ENCODE assay signal across 19 cellular contexts in the genomic region with DNA sequence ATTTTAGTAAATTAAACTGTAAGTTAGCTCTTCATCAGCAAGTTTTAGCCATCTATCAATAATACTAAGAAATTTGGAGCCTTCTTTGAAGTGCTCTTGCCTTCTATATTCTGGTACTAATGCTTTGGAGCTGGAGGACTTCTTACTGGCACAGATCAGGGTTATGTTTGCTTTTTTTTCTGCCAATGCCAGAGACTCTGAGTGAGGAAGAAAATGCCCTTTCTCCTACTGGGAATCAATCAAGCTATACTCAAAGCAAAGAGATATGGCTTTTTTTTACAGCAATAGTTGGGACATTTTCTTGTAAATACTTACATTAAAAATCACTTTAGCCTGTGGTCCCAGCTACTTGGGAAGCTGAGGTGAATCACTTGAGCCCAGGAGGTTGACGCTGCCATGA. TPM values are rescaled to one million over a fixed set of nuclear protein-coding genes. Genes with fewer than 3 reads are reported as not detected.
A peak's percentile ranks its signal among the peaks of the same experiment; 100 is the strongest.
DNase-seq lines count a peak whose midpoint lies in the region; ATAC-seq, FAIRE-seq and TF ChIP-seq lines count a peak whose summit lies in the region.
"Had no signal": no experiment of that assay in that cellular context is flagged by ENCODE, and none has a peak within 500 bp of the region (broad histone marks: within the 10 kb centered on the region; RNA-seq: fewer than 3 reads in every experiment).

No MANE protein-coding gene starts in this region.

- peaks cover 27% of the 10 kb centered on the region for H3K79me2 ChIP-seq in GM23338 (replicated peaks; ENCODE audit: insufficient read depth)
- H3K79me2 ChIP-seq in GM12878 (ENCODE audit: control insufficient read depth, insufficient read depth, low read length) = peaks cover 35% of the 10 kb centered on the region

- TF ChIP-seq RAD21 in GM12878 (IDR thresholded peaks at IDR 0.05; ENCODE audit: insufficient read depth, low read depth, low read length) = no peak

- H3F3A ChIP-seq in GM23338 (replicated peaks; ENCODE audit: low read depth) = peaks cover 7% of the 10 kb centered on the region

- H3K36me3 Mint-ChIP-seq in GM23338 (ENCODE audit: low read depth) (no peaks in the 10 kb centered on the region; the same call in 2 of the 3 replicates), memory B cell (peaks cover 3% of the 10 kb centered on the region)

- H3K27ac Mint-ChIP-seq in GM23338 (0 out of 2 replicates have a peak overlapping the region, but pooled peaks have one; percentile 54), memory B cell (peak overlapping the region; percentile 70)
- H3K27ac Mint-ChIP-seq: activated CD8-positive, alpha-beta T cell treated with anti-CD3 and anti-CD28 coated beads, Interleukin-2, amount 10 ng/mL, durations not matched to agents 7 days and 5 days; activated T-cell treated with anti-CD3 and anti-CD28 coated beads, Interleukin-2, amount 50 U/mL, for 24 hours had no signal

- no peak overlapping the region for H2AFZ ChIP-seq in GM23338
- no peak overlapping the region for H2AFZ ChIP-seq in GM12878 (ENCODE audit: control insufficient read depth, low read depth, low read length)

- no peak for TF ChIP-seq POLR2A in GM12878 (IDR thresholded peaks at IDR 0.05; ENCODE audit: low read depth, low read length)
- TF ChIP-seq POLR2A in transverse colon (IDR thresholded peaks at IDR 0.05) = no peak

- SMC1A ChIA-PET in GM12878 (lab: Charles Lee; ENCODE audit: uncharacterized antibody, unreplicated experiment) = interaction anchor here (0.6 to 1.5 kb wide), 6 partner anchors 11 to 1376 kb away, joined by 3 to 5 read pairs (median 3); no protein-coding TSS in a partner anchor

- H3K4me3 Mint-ChIP-seq in GM23338 (no peak overlapping the region), memory B cell (no peak overlapping the region)
- H3K4me3 Mint-ChIP-seq: activated CD8-positive, alpha-beta T cell treated with anti-CD3 and anti-CD28 coated beads, Interleukin-2, amount 10 ng/mL, durations not matched to agents 7 days and 5 days; activated T-cell treated with anti-CD3 and anti-CD28 coated beads, Interleukin-2, amount 50 U/mL, for 24 hours had no signal

- DNase-seq in GM23338 (ENCODE audit: low spot score) = no peak
- DNase-seq in GM12878 (ENCODE audit: low read depth, low spot score) = no peak
- no peak for DNase-seq in memory B cell (ENCODE audit: low spot score in 2 of 2)
- no peak for DNase-seq in transverse colon
- no peak for DNase-seq in NCI-H774 (lab: John Stamatoyannopoulos, UW)
- DNase-seq in stimulated activated CD4-positive, alpha-beta T cell treated with anti-CD3 and anti-CD28 coated beads, Interleukin-2, amount 100 ng/mL, for 24 hours = no peak
- DNase-seq in NCI-H1105 treated with DMSO at 0.1 percent for 48 hours (lab: John Stamatoyannopoulos, UW) = no peak
- DNase-seq: activated CD8-positive, alpha-beta T cell treated with anti-CD3 and anti-CD28 coated beads, Interleukin-2, amount 10 ng/mL, durations not matched to agents 7 days and 5 days; activated naive CD4-positive, alpha-beta T cell treated with Interleukin-2 at 50 U/mL for 16 hours; activated T-cell treated with anti-CD3 and anti-CD28 coated beads, Interleukin-2, amount 50 U/mL, for 24 hours; cerebellar nuclear complex; effector CD8-positive, alpha-beta T cell; NCI-H1417; NCI-H2107; NCI-H524; stimulated activated CD8-positive, alpha-beta memory T cell treated with anti-CD3 and anti-CD28 coated beads, Interleukin-4, amount 100 ng/mL, for 48 hours; substantia nigra; T1000 had no signal

- RAD21 ChIA-PET in GM12878 (lab: Charles Lee; ENCODE audit: unreplicated experiment) = interaction anchor here (1.2 to 1.6 kb wide), 2 partner anchors 271 to 327 kb away, joined by 3 to 6 read pairs; no protein-coding TSS in a partner anchor

- TF ChIP-seq CTCF in GM23338 (conservative IDR thresholded peaks at IDR 0.05; ENCODE audit: low read depth in 2 of 2) = no peak
- no peak for TF ChIP-seq CTCF in GM12878 (IDR thresholded peaks at IDR 0.05 in 2 of 3, conservative IDR thresholded peaks at IDR 0.05 in 1 of 3; ENCODE audit: control insufficient read depth in 2 of 3, extremely low read depth in 1 of 3, insufficient read depth in 1 of 3, low read depth in 3 of 3, low read length in 3 of 3)
- TF ChIP-seq CTCF in transverse colon (IDR thresholded peaks at IDR 0.05) = no peak

- H3K9me2 ChIP-seq in GM23338 (ENCODE audit: insufficient read depth) = no peaks in the 10 kb centered on the region

- TF ChIP-seq EP300 in GM12878 (IDR thresholded peaks at IDR 0.05; ENCODE audit: borderline replicate concordance in 1 of 2, control insufficient read depth in 1 of 2, low read depth in 2 of 2, low read length in 2 of 2) (no peak), transverse colon (IDR thresholded peaks at IDR 0.05; ENCODE audit: low read depth) (no peak)

- 0 out of 2 replicates have a peak overlapping the region, but pooled peaks have one; percentile 4 for H3K9ac ChIP-seq in GM12878 (ENCODE audit: control insufficient read depth, insufficient read depth, low read length)

- H3K4me2 ChIP-seq in GM23338 = no peak overlapping the region
- no peak overlapping the region; the same call in 1 of the 2 replicates for H3K4me2 ChIP-seq in GM12878 (ENCODE audit: control insufficient read depth, insufficient read depth)

- no peak for ATAC-seq in GM23338
- ATAC-seq in GM12878 = no peak
- no peak for ATAC-seq in memory B cell (ENCODE audit: low read depth)
- ATAC-seq: activated CD8-positive, alpha-beta T cell treated with anti-CD3 and anti-CD28 coated beads, Interleukin-2, amount 10 ng/mL, durations not matched to agents 7 days and 5 days; SK-N-SH treated with all-trans-retinoic acid at 6 μM for 48 hours had no signal

- in situ Hi-C loops in GM12878 (cut with MboI) = no loop called here
- in situ Hi-C loops in transverse colon (cut with MboI; ENCODE audit: low pct_ligation_motif_present in 1 of 4, low pct_unique_long_range_greater_than_20kb in 1 of 4, low sequenced_read_pairs in 3 of 4) = loop anchor here in 1 of 4 donors (25.0 kb wide), 1 partner anchor 328 kb away; a partner anchor contains a TSS

- intact Hi-C loops in GM12878 (cut with micrococcal nuclease; ENCODE audit: unreplicated experiment) = loop anchor here (5.0 kb wide), 1 partner anchor 433 kb away; no protein-coding TSS in a partner anchor
- intact Hi-C loops in transverse colon (cut with DNase I; ENCODE audit: low total_unique reads) = no loop called here

- 47% methylated on average over 1 of the region's 1 CpG for WGBS in GM12878 (ENCODE audit: insufficient coverage, insufficient replicate concordance, low lambda C conversion rate, missing lambda C conversion rate)
- WGBS in transverse colon (ENCODE audit: low coverage in 1 of 2), 2 donors = 50 to 57% methylated on average over 1 of the region's 1 CpG

- H3K27me3 ChIP-seq in GM23338 (ENCODE audit: insufficient read depth) (no peaks in the 10 kb centered on the region), GM12878 (replicated peaks in 1 of 2; ENCODE audit: control insufficient read depth in 2 of 2, insufficient read depth in 2 of 2, low read length in 1 of 2) (no peaks in the 10 kb centered on the region), transverse colon (no peaks in the 10 kb centered on the region)

- H3K4me1 ChIP-seq in GM23338 (ENCODE audit: insufficient read depth) (no peaks in the 10 kb centered on the region; the same call in 1 of the 2 replicates), GM12878 (ENCODE audit: control insufficient read depth, insufficient read depth, low read length) (peaks cover 16% of the 10 kb centered on the region), transverse colon (peaks cover 0 to 46% (median 17%) of the 10 kb centered on the region in 4 donors)

- H3K4me3 ChIP-seq in GM23338 (no peak overlapping the region), GM12878 (no peak overlapping the region), transverse colon (no peak overlapping the region)

- H4K20me1 ChIP-seq in GM23338 (replicated peaks; ENCODE audit: insufficient read depth) (peaks cover 3% of the 10 kb centered on the region; the same call in 1 of the 2 replicates), GM12878 (ENCODE audit: control insufficient read depth, insufficient read depth) (no peaks in the 10 kb centered on the region)

- no TSS peak for BruUV-seq in GM12878 (replicated peaks; lab: Mats Ljungman, UMichigan)

- H3K27ac ChIP-seq in GM23338 (ENCODE audit: low read depth) = no peak overlapping the region
- peak overlapping the region; percentile 2; the same call in 1 of the 2 replicates for H3K27ac ChIP-seq in GM12878 (ENCODE audit: control insufficient read depth, insufficient read depth)
- H3K27ac ChIP-seq in transverse colon = peak overlapping the region; percentile 3 to 41 (median 32)

- CTCF ChIA-PET in GM12878 (lab: Yijun Ruan, JAX) = interaction anchor here (0.6 to 1.3 kb wide), 3 partner anchors 22 to 128 kb away, joined by 3 to 4 read pairs (median 3); no protein-coding TSS in a partner anchor

- H3K36me3 ChIP-seq in GM23338 (ENCODE audit: insufficient read depth) (no peaks in the 10 kb centered on the region), GM12878 (ENCODE audit: control insufficient read depth in 2 of 2, insufficient read depth in 2 of 2, low read length in 1 of 2) (no peaks in the 10 kb centered on the region), transverse colon (no peaks in the 10 kb centered on the region)

- peaks cover 5% of the 10 kb centered on the region for H3K27me3 Mint-ChIP-seq in GM23338 (ENCODE audit: insufficient read depth, low read depth, poor library complexity)
- no peaks in the 10 kb centered on the region for H3K27me3 Mint-ChIP-seq in memory B cell
- H3K27me3 Mint-ChIP-seq: activated T-cell treated with anti-CD3 and anti-CD28 coated beads, Interleukin-2, amount 50 U/mL, for 24 hours had no signal

- FAIRE-seq in GM12878 (lab: Jason Lieb, UNC) = no peak

- H3K4me1 Mint-ChIP-seq in GM23338 (peaks cover 8% of the 10 kb centered on the region), memory B cell (peaks cover 33% of the 10 kb centered on the region)

- POLR2A ChIA-PET in GM12878 (lab: Charles Lee) = no interaction called here

- H3K9me3 Mint-ChIP-seq in GM23338 (no peaks in the 10 kb centered on the region), memory B cell (no peaks in the 10 kb centered on the region)
- H3K9me3 Mint-ChIP-seq: activated T-cell treated with anti-CD3 and anti-CD28 coated beads, Interleukin-2, amount 50 U/mL, for 24 hours had no signal

- H3K9me3 ChIP-seq in GM12878 (replicated peaks; ENCODE audit: control insufficient read depth, insufficient read depth, low read length) (no peaks in the 10 kb centered on the region), transverse colon (no peaks in the 10 kb centered on the region)

RNA-seq across cellular contexts. Expression of a gene that starts 4.3 kb away (rescaled TPM):
- 13.9 and 15.3 TPM in 2 replicates for total RNA-seq in GM23338 (2014; rRNA removed; shearing (Covaris generic))
- polyA plus RNA-seq in GM23338 (2016; fragmentation: Nextera tagmentation; extraction: Ambion mirVana) = 10.2 and 11.4 TPM in 2 replicates
- total RNA-seq in GM12878 (2013; cell fraction: nucleolus; rRNA removed) = 9.7 and 11.2 TPM in 2 replicates
- 22.1 and 27.2 TPM in 2 replicates for total RNA-seq in GM12878 (2014; rRNA removed)
- 30.9 and 33.6 TPM in 2 replicates for total RNA-seq in GM12878 (2014; rRNA removed; fragmentation: Illumina TruSeq; extraction: Trizol)
- total RNA-seq in GM12878 (2021) = 21.9 and 23.6 TPM in 2 replicates
- polyA plus RNA-seq in GM12878 (2011; ENCODE audit: low read depth) = 17.6 TPM
- 25.5 and 37.4 TPM in 2 replicates for polyA plus RNA-seq in GM12878 (2011; rRNA removed)
- polyA plus RNA-seq in GM12878 (2011; cell fraction: cytosol; rRNA removed) = 10.2 and 11.4 TPM in 2 replicates
- 6.5 and 6.9 TPM in 2 replicates for polyA plus RNA-seq in GM12878 (2011; cell fraction: nucleus; rRNA removed)
- 20.7 and 27.3 TPM in 2 replicates for polyA plus RNA-seq in GM12878 (2012)
- polyA plus RNA-seq in GM12878 (2014; fragmentation: Illumina TruSeq; extraction: Trizol) = 28.6 and 32.6 TPM in 2 replicates
- polyA plus RNA-seq in GM12878 (2014; fragmentation: Nextera tagmentation; extraction: Ambion mirVana) = 10 to 100 TPM; 25.4 to 28.4 TPM
- 15.8 and 20.9 TPM in 2 replicates for polyA plus RNA-seq in GM12878 (2014; rRNA removed)
- polyA plus RNA-seq in GM12878 (2016; fragmentation: Nextera tagmentation; extraction: Ambion mirVana) = 10 to 100 TPM; 41.8 to 46.1 TPM
- 19.6 and 33.4 TPM in 2 replicates for polyA minus RNA-seq in GM12878 (2011; rRNA and poly(A)+ RNA removed)
- polyA minus RNA-seq in GM12878 (2011; cell fraction: cytosol; rRNA and poly(A)+ RNA removed) = 12.7 and 18.2 TPM in 2 replicates
- polyA minus RNA-seq in GM12878 (2011; cell fraction: nucleus; rRNA and poly(A)+ RNA removed) = 3.6 and 6.4 TPM in 2 replicates
- total RNA-seq in transverse colon = 10 to 100 TPM; 24.9 to 46.4 (median 28.8) TPM

RNA-seq across cellular contexts. Expression of a gene that starts 50.8 kb away (rescaled TPM):
- 91.5 and 92.9 TPM in 2 replicates for total RNA-seq in GM23338 (2014; rRNA removed; shearing (Covaris generic))
- polyA plus RNA-seq in GM23338 (2016; fragmentation: Nextera tagmentation; extraction: Ambion mirVana) (17.4 and 20.0 TPM in 2 replicates), GM12878 (2011; rRNA removed) (68.6 and 76.7 TPM in 2 replicates), GM12878 (2014; fragmentation: Illumina TruSeq; extraction: Trizol) (56.7 and 67.8 TPM in 2 replicates), GM12878 (2014; fragmentation: Nextera tagmentation; extraction: Ambion mirVana) (10 to 100 TPM; 12.5 to 17.6 TPM), GM12878 (2014; rRNA removed) (32.5 and 39.3 TPM in 2 replicates), GM12878 (2016; fragmentation: Nextera tagmentation; extraction: Ambion mirVana) (10 to 100 TPM; 48.0 to 54.3 TPM)
- 45.5 and 45.8 TPM in 2 replicates for total RNA-seq in GM12878 (2013; cell fraction: nucleolus; rRNA removed)
- total RNA-seq in GM12878 (2014; rRNA removed) (51.1 and 61.7 TPM in 2 replicates), GM12878 (2014; rRNA removed; fragmentation: Illumina TruSeq; extraction: Trizol) (64.5 and 67.6 TPM in 2 replicates), GM12878 (2021) (104 and 108 TPM in 2 replicates), transverse colon (10 to 100 TPM; 25.3 to 96.9 (median 54.7) TPM)
- polyA plus RNA-seq in GM12878 (2011; ENCODE audit: low read depth) = 16.2 TPM
- 62.5 and 74.4 TPM in 2 replicates for polyA plus RNA-seq in GM12878 (2011; cell fraction: cytosol; rRNA removed)
- 22.7 and 24.8 TPM in 2 replicates for polyA plus RNA-seq in GM12878 (2011; cell fraction: nucleus; rRNA removed)
- 26.0 and 27.3 TPM in 2 replicates for polyA plus RNA-seq in GM12878 (2012)
- polyA minus RNA-seq in GM12878 (2011; rRNA and poly(A)+ RNA removed) = 105 and 178 TPM in 2 replicates
- 40.0 and 48.8 TPM in 2 replicates for polyA minus RNA-seq in GM12878 (2011; cell fraction: cytosol; rRNA and poly(A)+ RNA removed)
- polyA minus RNA-seq in GM12878 (2011; cell fraction: nucleus; rRNA and poly(A)+ RNA removed) = 19.6 and 30.6 TPM in 2 replicates
